28 cellular contexts compared by ENCODE assay signal in the genomic region with DNA sequence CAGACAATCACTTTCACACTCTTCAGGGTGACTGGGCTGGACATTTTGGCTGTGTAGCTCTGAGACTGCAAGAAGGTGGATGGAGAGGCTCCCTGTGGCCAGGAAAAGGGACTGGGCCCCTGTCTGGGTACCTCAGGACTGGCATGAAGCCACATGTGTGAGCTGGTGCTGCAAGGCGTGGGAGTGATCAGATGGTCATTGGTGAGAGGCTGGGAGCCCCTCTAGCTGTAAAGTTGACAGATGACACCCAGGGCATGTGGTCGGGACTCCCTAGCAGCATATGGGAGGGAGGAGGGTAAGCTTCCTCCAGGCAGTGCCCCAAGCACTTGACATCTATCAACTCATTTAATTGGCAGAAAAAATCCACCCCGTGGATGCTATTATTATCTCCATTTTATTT. TPM values are rescaled to one million over a fixed set of nuclear protein-coding genes. Genes with fewer than 3 reads are reported as not detected.
"Had no signal": no experiment of that assay in that cellular context is flagged by ENCODE, and none has a peak within 500 bp of the region (broad histone marks: within the 10 kb centered on the region; RNA-seq: fewer than 3 reads in every experiment).

No MANE protein-coding gene starts in this region.

- H3K27ac ChIP-seq: epithelial cell of prostate, esophagus muscularis mucosa, gastrocnemius medialis, skin epidermis, testis, tibial nerve, upper lobe of right lung, vagina had no signal

- H3K36me3 Mint-ChIP-seq: naive thymus-derived CD4-positive, alpha-beta T cell; stimulated activated naive B cell treated with anti-CD40 and anti-IgM and Interleukin-4, amounts not matched to agents 10 μg/mL and 1 μg/mL and 100 μg/mL, for 72 hours had no signal

- H3K4me3 Mint-ChIP-seq: dendritic cell treated with granulocyte-macrophage colony-stimulating factor and Interleukin-4, amounts not matched to agents 40 ng/mL and 50 ng/mL, for 4 days; effector memory CD8-positive, alpha-beta T cell; naive thymus-derived CD4-positive, alpha-beta T cell; nephron progenitor cell; stimulated activated naive B cell treated with anti-CD40 and anti-IgM and Interleukin-4, amounts not matched to agents 10 μg/mL and 1 μg/mL and 100 μg/mL, for 72 hours; stimulated activated naive CD8-positive, alpha-beta T cell treated with anti-CD3 and anti-CD28 coated beads, Interleukin-15, amount 100 ng/mL, for 72 hours had no signal

- ATAC-seq: effector memory CD8-positive, alpha-beta T cell; gastrocnemius medialis; left cardiac atrium; naive thymus-derived CD4-positive, alpha-beta T cell; sciatic nerve; stimulated activated naive B cell treated with anti-CD40 and anti-IgM and Interleukin-4, amounts not matched to agents 10 μg/mL and 1 μg/mL and 100 μg/mL, for 72 hours; stimulated activated naive CD8-positive, alpha-beta T cell treated with anti-CD3 and anti-CD28 coated beads, Interleukin-15, amount 100 ng/mL, for 72 hours; upper lobe of right lung had no signal

- H3K4me1 ChIP-seq: upper lobe of right lung, vagina had no signal

- H3K9me3 Mint-ChIP-seq: dendritic cell treated with granulocyte-macrophage colony-stimulating factor and Interleukin-4, amounts not matched to agents 40 ng/mL and 50 ng/mL, for 4 days; effector memory CD8-positive, alpha-beta T cell; naive thymus-derived CD4-positive, alpha-beta T cell; stimulated activated naive B cell treated with anti-CD40 and anti-IgM and Interleukin-4, amounts not matched to agents 10 μg/mL and 1 μg/mL and 100 μg/mL, for 72 hours; stimulated activated naive CD8-positive, alpha-beta T cell treated with anti-CD3 and anti-CD28 coated beads, Interleukin-15, amount 100 ng/mL, for 72 hours had no signal

- H3K9me3 ChIP-seq: esophagus muscularis mucosa, gastrocnemius medialis, testis, tibial nerve, upper lobe of right lung, vagina had no signal

- H3K4me3 ChIP-seq: esophagus muscularis mucosa, gastrocnemius medialis, skin epidermis, testis, tibial nerve, upper lobe of right lung, vagina had no signal

- H3K27me3 ChIP-seq: esophagus muscularis mucosa, gastrocnemius medialis, testis, tibial nerve, upper lobe of right lung, vagina had no signal

- H3K36me3 ChIP-seq: esophagus muscularis mucosa, gastrocnemius medialis, tibial nerve, upper lobe of right lung, vagina had no signal

- H3K4me1 Mint-ChIP-seq: naive thymus-derived CD4-positive, alpha-beta T cell; stimulated activated naive B cell treated with anti-CD40 and anti-IgM and Interleukin-4, amounts not matched to agents 10 μg/mL and 1 μg/mL and 100 μg/mL, for 72 hours; stimulated activated naive CD8-positive, alpha-beta T cell treated with anti-CD3 and anti-CD28 coated beads, Interleukin-15, amount 100 ng/mL, for 72 hours had no signal

- DNase-seq: effector memory CD8-positive, alpha-beta T cell; gastrocnemius medialis; kidney; left cardiac atrium; mammary epithelial cell; naive thymus-derived CD4-positive, alpha-beta T cell; nephron progenitor cell; posterior cingulate gyrus; stimulated activated CD4-positive, alpha-beta T cell treated with anti-CD3 and anti-CD28 coated beads, Interleukin-2, amount 100 ng/mL, for 24 hours; stimulated activated CD4-positive, alpha-beta T cell treated with anti-CD3 and anti-CD28 coated beads, Interleukin-4, amount 100 ng/mL, for 4 hours; stimulated activated naive B cell treated with anti-CD40 and anti-IgM and Interleukin-4, amounts not matched to agents 10 μg/mL and 1 μg/mL and 100 μg/mL, for 72 hours; stimulated activated naive CD8-positive, alpha-beta T cell treated with anti-CD3 and anti-CD28 coated beads, Interleukin-15, amount 100 ng/mL, for 72 hours; testis; upper lobe of right lung had no signal

- H3K27ac Mint-ChIP-seq: dendritic cell treated with granulocyte-macrophage colony-stimulating factor and Interleukin-4, amounts not matched to agents 40 ng/mL and 50 ng/mL, for 4 days; effector memory CD8-positive, alpha-beta T cell; naive thymus-derived CD4-positive, alpha-beta T cell; nephron progenitor cell; stimulated activated naive B cell treated with anti-CD40 and anti-IgM and Interleukin-4, amounts not matched to agents 10 μg/mL and 1 μg/mL and 100 μg/mL, for 72 hours; stimulated activated naive CD8-positive, alpha-beta T cell treated with anti-CD3 and anti-CD28 coated beads, Interleukin-15, amount 100 ng/mL, for 72 hours had no signal

RNA-seq across cellular contexts. Expression of a gene that starts 18.9 kb away (rescaled TPM):
- total RNA-seq: esophagus muscularis mucosa; fibroblast of villous mesenchyme; gastrocnemius medialis; kidney; left cardiac atrium; liver; mammary epithelial cell; mesenteric fat pad; mononuclear cell; naive thymus-derived CD4-positive, alpha-beta T cell; osteocyte; pulmonary artery endothelial cell; sciatic nerve; subcutaneous adipose tissue; testis; tibial nerve; upper lobe of right lung; vagina had no signal
- polyA plus RNA-seq: liver; mammary epithelial cell; naive thymus-derived CD4-positive, alpha-beta T cell had no signal
